ENCODE assay signal across 8 cellular contexts in the genomic region with DNA sequence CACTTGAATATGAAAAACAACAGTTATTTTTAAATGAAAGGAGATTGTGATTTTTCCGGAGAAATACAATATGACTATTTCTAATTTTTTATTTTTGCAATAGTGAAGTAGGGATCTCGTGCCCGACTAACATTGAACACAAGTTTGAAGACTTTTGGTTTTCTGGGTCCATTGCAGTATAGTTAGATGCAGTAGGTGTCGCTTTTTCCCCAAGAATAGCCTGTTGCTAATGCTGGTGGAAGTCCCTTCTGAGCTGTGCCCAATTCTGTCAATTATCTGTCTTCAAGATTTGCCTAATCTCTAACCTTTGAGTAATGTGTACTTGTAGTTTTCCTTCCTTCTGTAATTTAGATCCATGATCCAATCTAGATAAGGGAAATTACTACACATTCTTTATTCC. TPM values are rescaled to one million over a fixed set of nuclear protein-coding genes. Genes with fewer than 3 reads are reported as not detected.
DNase-seq lines count a peak whose midpoint lies in the region; ATAC-seq and TF ChIP-seq lines count a peak whose summit lies in the region.

No MANE protein-coding gene starts in this region.

- CTCF ChIA-PET in activated CD4-positive, alpha-beta T cell treated with anti-CD3 and anti-CD28 coated beads for 36 hours (lab: Charles Lee) = interaction anchor here (0.6 to 1.5 kb wide), 9 partner anchors 9 to 187 kb away, joined by 3 to 6 read pairs (median 3); no protein-coding TSS in a partner anchor
- CTCF ChIA-PET in Panc1 (lab: Charles Lee) = interaction anchor here (0.6 to 1.1 kb wide), 5 partner anchors 132 to 938 kb away, joined by 3 to 6 read pairs (median 4); no protein-coding TSS in a partner anchor

- 29 to 47% methylated on average over 3 to 4 of the region's 4 CpGs for WGBS in endodermal cell (ENCODE audit: insufficient coverage in 1 of 2, insufficient read length in 1 of 2), 2 experiments

- H3K27me3 Mint-ChIP-seq in activated CD4-positive, alpha-beta T cell treated with anti-CD3 and anti-CD28 coated beads for 36 hours = no peaks in the 10 kb centered on the region
- H3K27me3 Mint-ChIP-seq in endodermal cell (ENCODE audit: insufficient read depth) (no peaks in the 10 kb centered on the region), memory B cell (peaks cover 5% of the 10 kb centered on the region)
- peaks cover 14% of the 10 kb centered on the region for H3K27me3 Mint-ChIP-seq in T-helper 2 cell treated with Interferon-gamma antibody and Interleukin-4, amounts not matched to agents 5 μg/mL and 100 μg/mL, for 36 hours (ENCODE audit: low read depth)

- H3K4me1 Mint-ChIP-seq in activated CD4-positive, alpha-beta T cell treated with anti-CD3 and anti-CD28 coated beads for 36 hours = no peaks in the 10 kb centered on the region
- no peaks in the 10 kb centered on the region for H3K4me1 Mint-ChIP-seq in endodermal cell
- peaks cover 4% of the 10 kb centered on the region for H3K4me1 Mint-ChIP-seq in memory B cell
- no peaks in the 10 kb centered on the region for H3K4me1 Mint-ChIP-seq in T-helper 2 cell treated with Interferon-gamma antibody and Interleukin-4, amounts not matched to agents 5 μg/mL and 100 μg/mL, for 36 hours (ENCODE audit: low read depth)

- H3K9me3 ChIP-seq in Panc1 (ENCODE audit: control insufficient read depth, insufficient read depth, low read depth, low read length) (no peaks in the 10 kb centered on the region), endodermal cell (ENCODE audit: control insufficient read depth, low read length) (no peaks in the 10 kb centered on the region)

- in situ Hi-C loops in Panc1 (cut with HindIII; ENCODE audit: low pct_unique_long_range_greater_than_20kb, low sequenced_read_pairs) = no loop called here

- H3K27me3 ChIP-seq in Panc1 (ENCODE audit: control insufficient read depth, insufficient read depth, low read length) (peaks cover 5% of the 10 kb centered on the region; the same call in 1 of the 2 replicates), endodermal cell (ENCODE audit: control insufficient read depth, insufficient read depth, low read length, poor library complexity, severe bottlenecking) (no peaks in the 10 kb centered on the region)

- peak; percentile 27 for DNase-seq in activated CD4-positive, alpha-beta T cell treated with anti-CD3 and anti-CD28 coated beads for 36 hours
- no peak for DNase-seq in activated CD4-positive, alpha-beta T cell treated with anti-CD3 and anti-CD28 coated beads, Interleukin-2, amount 50 U/mL, for 1 hour
- DNase-seq in LHCN-M2 (ENCODE audit: low read depth) (peak; percentile 50), Panc1 (ENCODE audit: low read depth, low spot score) (peak; percentile 71), endodermal cell (peak; percentile 73), memory B cell (ENCODE audit: low spot score in 2 of 2) (peak in 1 of 2 donors; percentile 48)
- DNase-seq in T-helper 2 cell treated with Interferon-gamma antibody and Interleukin-4, amounts not matched to agents 5 μg/mL and 100 μg/mL, for 36 hours (ENCODE audit: low spot score) = no peak

- BruUV-seq in Panc1 (replicated peaks; lab: Mats Ljungman, UMichigan) = no TSS peak

- H3K4me3 ChIP-seq in Panc1 (ENCODE audit: low read depth in 2 of 2, low read length in 2 of 2) (no peak overlapping the region), endodermal cell (ENCODE audit: low read length) (no peak overlapping the region)

- H3K36me3 ChIP-seq in Panc1 (ENCODE audit: control insufficient read depth, insufficient read depth, low read length) (no peaks in the 10 kb centered on the region), endodermal cell (ENCODE audit: control insufficient read depth, insufficient read depth, low read length) (no peaks in the 10 kb centered on the region)

- H3K4me3 Mint-ChIP-seq in activated CD4-positive, alpha-beta T cell treated with anti-CD3 and anti-CD28 coated beads for 36 hours = no peak overlapping the region
- no peak overlapping the region for H3K4me3 Mint-ChIP-seq in endodermal cell
- no peak overlapping the region for H3K4me3 Mint-ChIP-seq in memory B cell
- H3K4me3 Mint-ChIP-seq in T-helper 2 cell treated with Interferon-gamma antibody and Interleukin-4, amounts not matched to agents 5 μg/mL and 100 μg/mL, for 36 hours = no peak overlapping the region

- H3K4me1 ChIP-seq in Panc1 (ENCODE audit: control insufficient read depth, insufficient read depth, low read length) (no peaks in the 10 kb centered on the region), endodermal cell (ENCODE audit: control insufficient read depth, insufficient read depth, low read length) (no peaks in the 10 kb centered on the region)

- H3K27ac Mint-ChIP-seq in activated CD4-positive, alpha-beta T cell treated with anti-CD3 and anti-CD28 coated beads for 36 hours = no peak overlapping the region
- H3K27ac Mint-ChIP-seq in endodermal cell (no peak overlapping the region), memory B cell (no peak overlapping the region)
- H3K27ac Mint-ChIP-seq in T-helper 2 cell treated with Interferon-gamma antibody and Interleukin-4, amounts not matched to agents 5 μg/mL and 100 μg/mL, for 36 hours = no peak overlapping the region

- ATAC-seq in activated CD4-positive, alpha-beta T cell treated with anti-CD3 and anti-CD28 coated beads for 36 hours = peak; percentile 77
- ATAC-seq in GM21367 (IDR thresholded peaks at IDR 0.05; ENCODE audit: unreplicated experiment) (peak; percentile 58), Panc1 (peak; percentile 93), memory B cell (ENCODE audit: low read depth) (peak; percentile 76)

- H3K9me3 Mint-ChIP-seq in activated CD4-positive, alpha-beta T cell treated with anti-CD3 and anti-CD28 coated beads for 36 hours (ENCODE audit: low read depth) = no peaks in the 10 kb centered on the region
- peaks cover 3% of the 10 kb centered on the region for H3K9me3 Mint-ChIP-seq in endodermal cell
- no peaks in the 10 kb centered on the region for H3K9me3 Mint-ChIP-seq in memory B cell
- H3K9me3 Mint-ChIP-seq in T-helper 2 cell treated with Interferon-gamma antibody and Interleukin-4, amounts not matched to agents 5 μg/mL and 100 μg/mL, for 36 hours = no peaks in the 10 kb centered on the region

- no peaks in the 10 kb centered on the region for H3K36me3 Mint-ChIP-seq in activated CD4-positive, alpha-beta T cell treated with anti-CD3 and anti-CD28 coated beads for 36 hours (ENCODE audit: low read depth)
- no peaks in the 10 kb centered on the region for H3K36me3 Mint-ChIP-seq in endodermal cell (ENCODE audit: low read depth)
- H3K36me3 Mint-ChIP-seq in memory B cell = peaks cover 3% of the 10 kb centered on the region
- no peaks in the 10 kb centered on the region for H3K36me3 Mint-ChIP-seq in T-helper 2 cell treated with Interferon-gamma antibody and Interleukin-4, amounts not matched to agents 5 μg/mL and 100 μg/mL, for 36 hours (ENCODE audit: low read depth)

- TF ChIP-seq CTCF in Panc1 (IDR thresholded peaks at IDR 0.05) = peak; percentile 76
- peak; percentile 89 for TF ChIP-seq CTCF in endodermal cell (conservative IDR thresholded peaks at IDR 0.05)

- H3K9ac ChIP-seq in endodermal cell (ENCODE audit: extremely low read depth, low read length, poor library complexity, severe bottlenecking) = no peak overlapping the region

- POLR2A ChIA-PET in activated CD4-positive, alpha-beta T cell treated with anti-CD3 and anti-CD28 coated beads for 36 hours (lab: Charles Lee) = no interaction called here
- POLR2A ChIA-PET in Panc1 (lab: Charles Lee) = interaction anchor here (0.5 kb wide), 1 partner anchor 149 kb away, joined by 5 read pairs; no protein-coding TSS in a partner anchor

- intact Hi-C loops in activated CD4-positive, alpha-beta T cell treated with anti-CD3 and anti-CD28 coated beads for 36 hours (cut with DNase I, micrococcal nuclease) = loop anchor here (1.0 to 10.0 kb wide), 4 partner anchors 186 to 919 kb away; no protein-coding TSS in a partner anchor
- intact Hi-C loops in Panc1 (cut with micrococcal nuclease; ENCODE audit: unreplicated experiment) = loop anchor here (1.0 kb wide), 1 partner anchor 186 kb away; no protein-coding TSS in a partner anchor

- H3K27ac ChIP-seq in Panc1 (ENCODE audit: low read length) = no peak overlapping the region
- H3K27ac ChIP-seq in endodermal cell (ENCODE audit: low read depth, low read length) = no peak overlapping the region

RNA-seq across cellular contexts. Expression of a gene that starts 36.5 kb away (rescaled TPM):
- 1 to 10 TPM; 5.7 to 7.4 TPM for total RNA-seq in activated CD4-positive, alpha-beta T cell treated with anti-CD3 and anti-CD28 coated beads for 36 hours
- total RNA-seq in LHCN-M2 (2014; rRNA removed) (8.8 and 11.3 TPM in 2 replicates), Panc1 (2021; ENCODE audit: unreplicated experiment) (13.3 TPM), endodermal cell (10 to 100 TPM in 1 of 2 donors, 1 to 10 TPM in 1; 7.0 to 10.1 TPM)
- polyA plus RNA-seq in LHCN-M2 (2012) = 5.3 TPM
- polyA plus RNA-seq in Panc1 (2012; ENCODE audit: insufficient read length) = 13.8 TPM
- polyA plus RNA-seq in endodermal cell (2013, experiment 1 of 2) = 10.4 TPM
- 9.3 TPM for polyA plus RNA-seq in endodermal cell (2013, experiment 2 of 2)

RNA-seq across cellular contexts. Expression of a gene that starts 42.4 kb away (rescaled TPM):
- total RNA-seq in activated CD4-positive, alpha-beta T cell treated with anti-CD3 and anti-CD28 coated beads for 36 hours = under 1 TPM; 0.18 to 0.33 TPM
- 0.06 TPM in 1 of 2 replicates, not detected in the other for total RNA-seq in LHCN-M2 (2014; rRNA removed)
- 0.04 TPM for polyA plus RNA-seq in LHCN-M2 (2012)
- not detected for total RNA-seq in Panc1 (2021; ENCODE audit: unreplicated experiment)
- not detected for polyA plus RNA-seq in Panc1 (2012; ENCODE audit: insufficient read length)
- total RNA-seq in endodermal cell = 1 to 10 TPM; 3.8 to 5.5 TPM
- polyA plus RNA-seq in endodermal cell (2013, experiment 1 of 2) = 0.28 TPM
- 0.21 TPM for polyA plus RNA-seq in endodermal cell (2013, experiment 2 of 2)

Comparison
In these comparisons a context has a peak if more than half of its experiments do, and no peak if none do; other contexts are left out.
1. DNase-seq: peak in activated CD4-positive, alpha-beta T cell treated with anti-CD3 and anti-CD28 coated beads for 36 hours (single experiment), LHCN-M2 (single experiment), Panc1 (single experiment) and endodermal cell (single experiment); none in activated CD4-positive, alpha-beta T cell treated with anti-CD3 and anti-CD28 coated beads, Interleukin-2, amount 50 U/mL, for 1 hour (single experiment) and T-helper 2 cell treated with Interferon-gamma antibody and Interleukin-4, amounts not matched to agents 5 μg/mL and 100 μg/mL, for 36 hours (single experiment).
2. Peak in every context shown above with its lines, with median percentiles within 50 percentile points of each other: ATAC-seq.